Comparison of ENCODE assay signal across 26 cellular contexts in the genomic region with DNA sequence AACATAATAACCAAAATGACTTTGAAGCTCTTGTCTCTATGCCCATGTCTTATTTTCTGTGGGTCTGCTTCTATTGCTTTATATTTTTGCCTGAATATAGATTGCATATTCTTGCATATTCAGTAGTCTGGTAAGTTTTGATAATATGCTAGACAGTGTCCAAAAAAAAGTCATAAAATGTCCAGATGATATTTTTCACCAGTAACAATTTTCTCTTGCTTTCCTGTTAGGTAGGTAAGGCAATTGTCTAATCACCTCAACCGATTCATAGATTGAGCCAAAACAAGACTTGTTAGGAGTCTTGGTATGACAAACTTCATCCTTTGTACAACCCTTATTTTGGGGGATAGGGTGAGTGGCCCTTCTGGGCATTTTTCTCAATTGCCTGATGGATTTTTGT.
"Had no signal": no experiment of that assay in that cellular context is flagged by ENCODE, and none has a peak within 500 bp of the region (broad histone marks: within the 10 kb centered on the region; RNA-seq: fewer than 3 reads in every experiment).

No MANE protein-coding gene starts in this region.

- H3K36me3 Mint-ChIP-seq: naive B cell; stimulated activated effector memory CD8-positive, alpha-beta T cell treated with anti-CD3 and anti-CD28 coated beads, Interleukin-12 subunit alpha, Interleukin-12 subunit beta, amount 100 ng/mL, for 72 hours had no signal

- H3K4me1 ChIP-seq: pancreas, prostate gland, uterus had no signal

- H3K9me3 ChIP-seq: left lung, lower lobe of right lung, pancreas, prostate gland, tibial artery had no signal

- H3K4me1 Mint-ChIP-seq: mesothelial cell of epicardium, naive B cell had no signal

- H3K36me3 ChIP-seq: left lung, lower lobe of right lung, pancreas, prostate gland, spleen, suprapubic skin, thoracic aorta, tibial artery, uterus had no signal

- H3K27me3 ChIP-seq: left lung, pancreas, spleen, suprapubic skin, tibial artery, uterus had no signal

- H3K4me3 Mint-ChIP-seq: mesothelial cell of epicardium; naive B cell; natural killer cell; stimulated activated effector memory CD8-positive, alpha-beta T cell treated with anti-CD3 and anti-CD28 coated beads, Interleukin-12 subunit alpha, Interleukin-12 subunit beta, amount 100 ng/mL, for 72 hours; stimulated activated naive CD8-positive, alpha-beta T cell treated with anti-CD3 and anti-CD28 coated beads, Interleukin-15, Interleukin-2, amounts not matched to agents 100 ng/mL and 50 ng/mL, for 24 hours had no signal

- H3K4me3 ChIP-seq: left lung, lower lobe of right lung, pancreas, prostate gland, spleen, suprapubic skin, thoracic aorta, uterus had no signal

- DNase-seq: hypothalamus; immature natural killer cell; kidney; left colon; left lung; lower lobe of right lung; mesendoderm; naive B cell; natural killer cell; pancreas; posterior cingulate gyrus; retina; right cardiac atrium; small intestine; spleen; stimulated activated CD4-positive, alpha-beta T cell treated with anti-CD3 and anti-CD28 coated beads, Interleukin-4, amount 100 ng/mL, for 24 hours; stimulated activated naive CD4-positive, alpha-beta T cell; tibial artery; trophoblast cell; uterus had no signal

- H3K27ac Mint-ChIP-seq: mesothelial cell of epicardium; naive B cell; stimulated activated effector memory CD8-positive, alpha-beta T cell treated with anti-CD3 and anti-CD28 coated beads, Interleukin-12 subunit alpha, Interleukin-12 subunit beta, amount 100 ng/mL, for 72 hours; stimulated activated naive CD8-positive, alpha-beta T cell treated with anti-CD3 and anti-CD28 coated beads, Interleukin-15, Interleukin-2, amounts not matched to agents 100 ng/mL and 50 ng/mL, for 24 hours had no signal

- FAIRE-seq: kidney, pancreas, small intestine had no signal

- H3K27ac ChIP-seq: lower lobe of right lung, pancreas, prostate gland, uterus had no signal

- ATAC-seq: left colon; natural killer cell; pancreas; right cardiac atrium; stimulated activated effector memory CD8-positive, alpha-beta T cell treated with anti-CD3 and anti-CD28 coated beads, Interleukin-12 subunit alpha, Interleukin-12 subunit beta, amount 100 ng/mL, for 72 hours had no signal
